Comparison of ENCODE assay signal across 1 cellular context in the genomic region with DNA sequence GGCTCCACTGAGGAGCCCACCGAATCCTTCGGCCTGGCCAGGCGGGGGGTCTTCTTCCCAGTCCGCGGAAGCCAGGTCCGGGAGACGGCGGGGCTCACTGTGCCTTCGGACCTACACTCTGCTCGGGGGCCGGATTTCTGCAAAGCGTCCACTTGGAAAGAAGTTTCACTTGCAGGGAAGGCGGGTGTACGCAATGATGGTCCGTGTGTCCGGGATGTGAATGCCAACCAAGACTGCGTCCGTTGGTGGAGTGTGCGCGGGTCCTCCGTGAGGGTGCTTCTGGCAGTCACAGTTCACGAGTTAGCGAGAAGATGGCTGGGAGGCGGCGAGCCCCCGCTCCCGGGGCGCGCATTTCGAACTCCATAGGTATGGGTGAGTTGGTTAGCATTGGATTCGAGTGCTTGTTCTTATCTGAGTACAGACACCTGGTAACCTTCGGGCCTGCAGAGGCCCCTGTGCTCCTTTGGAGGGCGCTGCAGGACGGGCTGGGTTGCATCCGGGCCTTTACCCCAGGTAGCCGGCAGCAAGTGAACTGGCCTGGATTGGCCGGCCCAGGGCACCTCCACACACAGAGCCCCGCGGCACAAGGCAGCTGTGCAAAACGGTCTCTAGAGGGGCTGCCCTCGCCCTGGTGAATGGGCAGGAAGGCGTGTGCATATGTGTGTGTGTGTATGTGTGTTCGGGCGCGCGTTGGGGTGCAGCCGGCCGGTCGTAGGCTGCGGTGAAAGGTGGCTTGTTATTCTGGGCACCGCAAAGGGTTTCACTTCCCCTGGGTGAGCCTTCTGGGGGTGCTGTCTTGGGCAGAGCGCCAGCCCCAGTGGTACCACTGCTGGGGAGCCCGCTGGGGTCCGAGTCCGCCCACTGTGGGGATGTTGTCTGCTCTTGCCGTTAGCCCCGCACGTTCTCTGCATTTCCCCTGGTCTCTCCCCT.
TF ChIP-seq lines count a peak whose summit lies in the region.

No MANE protein-coding gene starts in this region.

TF ChIP-seq in GM12878, 131 proteins besides CTCF, POLR2A, EP300 and RAD21 (continued from another document):
- TF ChIP-seq, protein P1, sequence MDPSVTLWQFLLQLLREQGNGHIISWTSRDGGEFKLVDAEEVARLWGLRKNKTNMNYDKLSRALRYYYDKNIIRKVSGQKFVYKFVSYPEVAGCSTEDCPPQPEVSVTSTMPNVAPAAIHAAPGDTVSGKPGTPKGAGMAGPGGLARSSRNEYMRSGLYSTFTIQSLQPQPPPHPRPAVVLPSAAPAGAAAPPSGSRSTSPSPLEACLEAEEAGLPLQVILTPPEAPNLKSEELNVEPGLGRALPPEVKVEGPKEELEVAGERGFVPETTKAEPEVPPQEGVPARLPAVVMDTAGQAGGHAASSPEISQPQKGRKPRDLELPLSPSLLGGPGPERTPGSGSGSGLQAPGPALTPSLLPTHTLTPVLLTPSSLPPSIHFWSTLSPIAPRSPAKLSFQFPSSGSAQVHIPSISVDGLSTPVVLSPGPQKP (IDR thresholded peaks at IDR 0.05; ENCODE audit: low read depth, low read length) = no peak
- TF ChIP-seq, protein P2, sequence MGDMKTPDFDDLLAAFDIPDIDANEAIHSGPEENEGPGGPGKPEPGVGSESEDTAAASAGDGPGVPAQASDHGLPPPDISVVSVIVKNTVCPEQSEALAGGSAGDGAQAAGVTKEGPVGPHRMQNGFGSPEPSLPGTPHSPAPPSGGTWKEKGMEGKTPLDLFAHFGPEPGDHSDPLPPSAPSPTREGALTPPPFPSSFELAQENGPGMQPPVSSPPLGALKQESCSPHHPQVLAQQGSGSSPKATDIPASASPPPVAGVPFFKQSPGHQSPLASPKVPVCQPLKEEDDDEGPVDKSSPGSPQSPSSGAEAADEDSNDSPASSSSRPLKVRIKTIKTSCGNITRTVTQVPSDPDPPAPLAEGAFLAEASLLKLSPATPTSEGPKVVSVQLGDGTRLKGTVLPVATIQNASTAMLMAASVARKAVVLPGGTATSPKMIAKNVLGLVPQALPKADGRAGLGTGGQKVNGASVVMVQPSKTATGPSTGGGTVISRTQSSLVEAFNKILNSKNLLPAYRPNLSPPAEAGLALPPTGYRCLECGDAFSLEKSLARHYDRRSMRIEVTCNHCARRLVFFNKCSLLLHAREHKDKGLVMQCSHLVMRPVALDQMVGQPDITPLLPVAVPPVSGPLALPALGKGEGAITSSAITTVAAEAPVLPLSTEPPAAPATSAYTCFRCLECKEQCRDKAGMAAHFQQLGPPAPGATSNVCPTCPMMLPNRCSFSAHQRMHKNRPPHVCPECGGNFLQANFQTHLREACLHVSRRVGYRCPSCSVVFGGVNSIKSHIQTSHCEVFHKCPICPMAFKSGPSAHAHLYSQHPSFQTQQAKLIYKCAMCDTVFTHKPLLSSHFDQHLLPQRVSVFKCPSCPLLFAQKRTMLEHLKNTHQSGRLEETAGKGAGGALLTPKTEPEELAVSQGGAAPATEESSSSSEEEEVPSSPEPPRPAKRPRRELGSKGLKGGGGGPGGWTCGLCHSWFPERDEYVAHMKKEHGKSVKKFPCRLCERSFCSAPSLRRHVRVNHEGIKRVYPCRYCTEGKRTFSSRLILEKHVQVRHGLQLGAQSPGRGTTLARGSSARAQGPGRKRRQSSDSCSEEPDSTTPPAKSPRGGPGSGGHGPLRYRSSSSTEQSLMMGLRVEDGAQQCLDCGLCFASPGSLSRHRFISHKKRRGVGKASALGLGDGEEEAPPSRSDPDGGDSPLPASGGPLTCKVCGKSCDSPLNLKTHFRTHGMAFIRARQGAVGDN (IDR thresholded peaks at IDR 0.05) = no peak
- TF ChIP-seq ETV6 (conservative IDR thresholded peaks at IDR 0.05 in 1 of 2, IDR thresholded peaks at IDR 0.05 in 1 of 2; ENCODE audit: borderline replicate concordance in 1 of 2, low read depth in 1 of 2) (peak in 1 of 2 experiments; percentile 25; a peak in 1 of 4 replicates), BCL11A (IDR thresholded peaks at IDR 0.05; ENCODE audit: low read depth, low read length) (peak; percentile 62), ZNF592 (IDR thresholded peaks at IDR 0.05) (no peak), EGR1 (IDR thresholded peaks at IDR 0.05; ENCODE audit: borderline replicate concordance in 1 of 2, low read depth in 2 of 2, low read length in 2 of 2) (peak in 1 of 2 experiments; percentile 28; a peak in 1 of 3 replicates), HDAC2 (IDR thresholded peaks at IDR 0.05) (no peak), TCF3 (IDR thresholded peaks at IDR 0.05; ENCODE audit: borderline replicate concordance, insufficient read depth, low read depth, low read length) (peak; percentile 88), NR2F1 (conservative IDR thresholded peaks at IDR 0.05) (0 out of 2 replicates have a peak, but pooled peaks have one; percentile 37), RUNX3 (IDR thresholded peaks at IDR 0.05; ENCODE audit: low read length) (peak; percentile 86), MTA2 (IDR thresholded peaks at IDR 0.05; ENCODE audit: low read depth) (peak; percentile 32; the same call in 1 of the 2 replicates), TCF12 (IDR thresholded peaks at IDR 0.05; ENCODE audit: low read depth, low read length) (peak; percentile 81), POU2F2 (IDR thresholded peaks at IDR 0.05; ENCODE audit: borderline replicate concordance, low read depth, low read length) (0 out of 3 replicates have a peak, but pooled peaks have one; percentile 12), IKZF1 (conservative IDR thresholded peaks at IDR 0.05) (no peak), EZH2 (IDR thresholded peaks at IDR 0.05; ENCODE audit: borderline replicate concordance, control insufficient read depth, low read depth, low read length) (no peak), POLR2AphosphoS5 (IDR thresholded peaks at IDR 0.05; ENCODE audit: low read length) (no peak), SPI1 (IDR thresholded peaks at IDR 0.05; ENCODE audit: borderline replicate concordance, insufficient read depth, low read depth, low read length) (peak; percentile 95), TARDBP (IDR thresholded peaks at IDR 0.05; ENCODE audit: borderline replicate concordance) (0 out of 2 replicates have a peak, but pooled peaks have one; percentile 26), BHLHE40 (IDR thresholded peaks at IDR 0.05; ENCODE audit: borderline replicate concordance in 1 of 2, low read depth in 2 of 2, low read length in 1 of 2) (peak in 1 of 2 experiments; percentile 41; a peak in 1 of 4 replicates), CBX5 (IDR thresholded peaks at IDR 0.05; ENCODE audit: low read depth) (0 out of 2 replicates have a peak, but pooled peaks have one; percentile 30), SMC3 (IDR thresholded peaks at IDR 0.05; ENCODE audit: borderline replicate concordance, low read length) (no peak)
TF ChIP-seq in GM12878: peak in this region for 19.
